In genomic region chr16:66270333-66270927, GRCh38 we compare ENCODE assay signal across 8 cellular contexts.
DNase-seq lines count a peak whose midpoint lies in the region; ATAC-seq and TF ChIP-seq lines count a peak whose summit lies in the region.

No MANE protein-coding gene starts in this region.

- ATAC-seq in GM18861 (IDR thresholded peaks at IDR 0.05; ENCODE audit: unreplicated experiment), result peak; percentile 79

- no peak for TF ChIP-seq POLR2A in transverse colon (IDR thresholded peaks at IDR 0.05)

- H3K27ac ChIP-seq in transverse colon, result peak overlapping the region; percentile 3 to 42 (median 34)

- WGBS in transverse colon (ENCODE audit: low coverage in 1 of 2), 2 donors, result 16 to 39% methylated on average over 5 to 40 of the region's 48 CpGs

- TF ChIP-seq EP300 in transverse colon (IDR thresholded peaks at IDR 0.05; ENCODE audit: low read depth), result no peak

- intact Hi-C loops in transverse colon (cut with DNase I; ENCODE audit: low total_unique reads), result loop anchor here (10.0 kb wide), 1 partner anchor 1136 kb away; no protein-coding TSS in a partner anchor

- in situ Hi-C loops in ACHN (cut with HindIII; ENCODE audit: low pct_ligation_motif_present, low pct_unique_long_range_greater_than_20kb, low sequenced_read_pairs) (no loop called here), transverse colon (cut with MboI; ENCODE audit: low pct_ligation_motif_present in 1 of 4, low pct_unique_long_range_greater_than_20kb in 1 of 4, low sequenced_read_pairs in 3 of 4) (loop anchor here in 1 of 4 donors (25.0 kb wide), 1 partner anchor 508 kb away; no protein-coding TSS in a partner anchor)

- no peaks in the 10 kb centered on the region for H3K36me3 ChIP-seq in transverse colon

- peak overlapping the region in 2 of 4 donors; percentile 25 to 37 for H3K4me3 ChIP-seq in transverse colon

- TF ChIP-seq CTCF in transverse colon (IDR thresholded peaks at IDR 0.05), result peak; percentile 39 to 97 (median 91)

- DNase-seq in ACHN, result peak; percentile 74
- DNase-seq in HS-27A (ENCODE audit: low read depth), result peak; percentile 23
- peak; percentile 51 for DNase-seq in RKO (ENCODE audit: low spot score)
- DNase-seq in activated effector memory CD4-positive, alpha-beta T cell treated with Interleukin-2 at 50 U/mL for 16 hours, result peak; percentile 39
- DNase-seq in foreskin melanocyte, result peak; percentile 39
- DNase-seq in occipital lobe (lab: John Stamatoyannopoulos, UW), result peak; percentile 40
- DNase-seq in transverse colon, result peak; percentile 61

- peaks cover 4% of the 10 kb centered on the region for H3K27me3 ChIP-seq in transverse colon

- H3K9me3 ChIP-seq in transverse colon, result no peaks in the 10 kb centered on the region

- H3K4me1 ChIP-seq in transverse colon, result peaks cover 0 to 8% (median 3%) of the 10 kb centered on the region in 4 donors

Comparison
In these comparisons a context has a peak if more than half of its experiments do, and no peak if none do; other contexts are left out.
1. DNase-seq: peak in every context shown above with its lines; median percentile 74 in ACHN; 61 in transverse colon; 51 in RKO; 40 in occipital lobe; 39 in activated effector memory CD4-positive, alpha-beta T cell treated with Interleukin-2 at 50 U/mL for 16 hours; 39 in foreskin melanocyte; 23 in HS-27A.